ENCODE assay signal across 8 cellular contexts in the genomic region with DNA sequence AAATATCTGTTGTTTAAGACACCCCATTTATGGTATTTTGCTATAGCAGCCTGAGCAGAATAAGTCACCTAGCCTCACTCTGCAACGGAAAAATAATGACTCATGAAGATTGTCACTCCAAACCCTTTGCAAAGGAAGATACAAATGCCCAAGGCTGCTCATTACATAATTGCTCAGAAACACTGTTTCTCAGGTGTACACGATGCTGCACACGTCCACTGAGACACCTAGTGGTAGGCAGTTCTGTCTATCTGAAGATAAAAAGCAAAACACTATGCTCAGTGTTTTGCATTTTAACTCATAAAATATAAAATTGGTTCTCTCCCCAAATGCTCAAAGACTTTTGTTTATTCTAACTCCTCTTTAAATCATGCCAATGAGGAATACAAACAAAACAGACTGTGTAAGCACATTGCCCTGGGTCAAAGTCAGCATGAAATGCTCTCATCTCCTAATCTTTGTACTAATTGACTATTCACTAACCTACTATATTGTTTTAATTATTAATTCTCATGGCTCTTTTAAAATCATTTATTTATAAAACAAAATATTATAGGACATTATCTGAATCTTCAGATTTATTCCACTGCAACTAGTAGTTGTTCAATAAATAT. TPM values are rescaled to one million over a fixed set of nuclear protein-coding genes. Genes with fewer than 3 reads are reported as not detected.
A peak's percentile ranks its signal among the peaks of the same experiment; 100 is the strongest.
DNase-seq lines count a peak whose midpoint lies in the region; ATAC-seq and TF ChIP-seq lines count a peak whose summit lies in the region.

No MANE protein-coding gene starts in this region.

- no peaks in the 10 kb centered on the region for H3K4me1 ChIP-seq in BE2C

- peaks cover 37% of the 10 kb centered on the region for H3K27me3 ChIP-seq in BE2C

- H3K9me3 ChIP-seq in BE2C, result no peaks in the 10 kb centered on the region

- no peak overlapping the region for H3K4me3 ChIP-seq in BE2C (ENCODE audit: low read depth, low read length)

- H3K36me3 ChIP-seq in BE2C, result no peaks in the 10 kb centered on the region

- DNase-seq in BE2C, result no peak
- DNase-seq in NAMALWA (ENCODE audit: low spot score), result peak; percentile 54
- DNase-seq in HUDEP-2 (lab: John Stamatoyannopoulos, UW; ENCODE audit: unreplicated experiment in 76 of 76), result no peak
- no peak for DNase-seq in stimulated activated naive CD4-positive, alpha-beta T cell (lab: John Stamatoyannopoulos, UW)
- DNase-seq in KG1 (lab: John Stamatoyannopoulos, UW), result no peak
- DNase-seq in stimulated activated CD4-positive, alpha-beta T cell treated with anti-CD3 and anti-CD28 coated beads, Interleukin-2, amount 100 ng/mL, for 24 hours, result no peak

- peak; percentile 82 for ATAC-seq in GM19351 (IDR thresholded peaks at IDR 0.05; ENCODE audit: unreplicated experiment)
- ATAC-seq in esophagus mucosa, result peak; percentile 90

- TF ChIP-seq CTCF in BE2C (IDR thresholded peaks at IDR 0.05; ENCODE audit: low read depth, low read length), result peak; percentile 60

RNA-seq across cellular contexts. Expression of gene TSLP, which starts 7.7 kb away (rescaled TPM):
- not detected for polyA plus RNA-seq in BE2C (2012; ENCODE audit: insufficient read depth, insufficient read length, low read depth)
- total RNA-seq in esophagus mucosa, result 3.8 TPM

RNA-seq across cellular contexts. Expression of gene WDR36, which starts 28.3 kb away (rescaled TPM):
- polyA plus RNA-seq in BE2C (2012; ENCODE audit: insufficient read depth, insufficient read length, low read depth), result 14.7 TPM
- 23.1 TPM for total RNA-seq in esophagus mucosa
